Comparison of ENCODE assay signal across 29 cellular contexts in the genomic region with DNA sequence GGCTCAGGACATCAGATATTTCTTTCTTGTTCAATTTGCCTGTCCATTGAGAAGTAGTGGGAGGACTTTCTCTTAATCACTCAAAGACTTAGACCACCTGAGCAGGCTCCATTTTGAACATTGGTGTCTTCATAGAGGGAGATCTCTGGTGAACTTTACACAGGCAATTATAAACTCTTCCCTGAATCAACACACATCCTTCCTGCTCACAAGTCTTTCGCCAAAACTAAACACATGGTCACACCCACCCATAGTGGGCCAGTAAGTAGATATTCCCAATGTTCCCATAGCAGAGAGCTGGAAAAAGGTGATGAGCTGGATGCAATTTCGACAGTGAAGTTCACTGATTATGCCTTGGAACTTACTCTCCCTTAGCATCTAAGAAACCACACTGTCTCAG. TPM values are rescaled to one million over a fixed set of nuclear protein-coding genes. Genes with fewer than 3 reads are reported as not detected.
"Had no signal": no experiment of that assay in that cellular context is flagged by ENCODE, and none has a peak within 500 bp of the region (broad histone marks: within the 10 kb centered on the region; RNA-seq: fewer than 3 reads in every experiment).

No MANE protein-coding gene starts in this region.

- H3K9me3 Mint-ChIP-seq: mesothelial cell of epicardium, nephron, neural progenitor cell had no signal

- H3K9me3 ChIP-seq: gastrocnemius medialis, left lung, stomach, thyroid gland, vagina had no signal

- H3K36me3 Mint-ChIP-seq: mesothelial cell of epicardium, neural progenitor cell had no signal

- FAIRE-seq: kidney had no signal

- DNase-seq: dorsolateral prefrontal cortex; effector CD4-positive, alpha-beta T cell; foreskin fibroblast; gastrocnemius medialis; head of caudate nucleus; kidney; left lung; mesenchymal stem cell; naive thymus-derived CD4-positive, alpha-beta T cell; stimulated activated CD4-positive, alpha-beta T cell treated with anti-CD3 and anti-CD28 coated beads, Interleukin-12 subunit alpha, Interleukin-12 subunit beta, amount 100 ng/mL, for 4 hours; stimulated activated CD4-positive, alpha-beta T cell treated with anti-CD3 and anti-CD28 coated beads, Interleukin-1b, Interleukin-23, amount 100 ng/mL, for 48 hours; stimulated activated CD4-positive, alpha-beta T cell treated with anti-CD3 and anti-CD28 coated beads, Interleukin-4, amount 100 ng/mL, for 1 hour; stimulated activated CD8-positive, alpha-beta memory T cell treated with anti-CD3 and anti-CD28 coated beads, Interleukin-4, amount 100 ng/mL, for 48 hours; stimulated activated naive CD4-positive, alpha-beta T cell treated with Interleukin-2 at 50 U/mL for 16 hours; stomach; thyroid gland; trophoblast cell had no signal

- H3K27ac Mint-ChIP-seq: mesothelial cell of epicardium; naive thymus-derived CD4-positive, alpha-beta T cell; nephron; neural progenitor cell had no signal

- H3K4me2 ChIP-seq: neural progenitor cell, smooth muscle cell had no signal

- H3K4me3 Mint-ChIP-seq: mesothelial cell of epicardium; naive thymus-derived CD4-positive, alpha-beta T cell; nephron; neural progenitor cell had no signal

- H3K4me1 ChIP-seq: gastrocnemius medialis, parathyroid adenoma, thyroid gland had no signal

- H3K27ac ChIP-seq: coronary artery, dorsolateral prefrontal cortex, epithelial cell of prostate, gastrocnemius medialis, left lung, neural progenitor cell, parathyroid adenoma, stomach, thyroid gland, vagina had no signal

- H3K4me3 ChIP-seq: coronary artery, dorsolateral prefrontal cortex, gastrocnemius medialis, left lung, neural progenitor cell, smooth muscle cell, stomach, thyroid gland, vagina had no signal

- H2AFZ ChIP-seq: neural progenitor cell, parathyroid adenoma had no signal

- H3K27me3 Mint-ChIP-seq: naive thymus-derived CD4-positive, alpha-beta T cell; progenitor cell of endocrine pancreas had no signal

- ATAC-seq: esophagus mucosa; gastrocnemius medialis; left lung; naive thymus-derived CD4-positive, alpha-beta T cell; sciatic nerve had no signal

- H3K27me3 ChIP-seq: gastrocnemius medialis, left lung, neural progenitor cell, stomach, thyroid gland, vagina had no signal

- H3K36me3 ChIP-seq: gastrocnemius medialis, left lung, neural progenitor cell, stomach, thyroid gland, vagina had no signal

- H3K9ac ChIP-seq: neural progenitor cell, parathyroid adenoma had no signal

- H3K79me2 ChIP-seq: parathyroid adenoma had no signal

- H3K4me1 Mint-ChIP-seq: nephron had no signal

RNA-seq across cellular contexts. Expression of a gene that starts 8.2 kb away (rescaled TPM):
- total RNA-seq: gastrocnemius medialis, glomerular endothelial cell had no signal
- polyA plus RNA-seq: smooth muscle cell had no signal
